In the genomic region with DNA sequence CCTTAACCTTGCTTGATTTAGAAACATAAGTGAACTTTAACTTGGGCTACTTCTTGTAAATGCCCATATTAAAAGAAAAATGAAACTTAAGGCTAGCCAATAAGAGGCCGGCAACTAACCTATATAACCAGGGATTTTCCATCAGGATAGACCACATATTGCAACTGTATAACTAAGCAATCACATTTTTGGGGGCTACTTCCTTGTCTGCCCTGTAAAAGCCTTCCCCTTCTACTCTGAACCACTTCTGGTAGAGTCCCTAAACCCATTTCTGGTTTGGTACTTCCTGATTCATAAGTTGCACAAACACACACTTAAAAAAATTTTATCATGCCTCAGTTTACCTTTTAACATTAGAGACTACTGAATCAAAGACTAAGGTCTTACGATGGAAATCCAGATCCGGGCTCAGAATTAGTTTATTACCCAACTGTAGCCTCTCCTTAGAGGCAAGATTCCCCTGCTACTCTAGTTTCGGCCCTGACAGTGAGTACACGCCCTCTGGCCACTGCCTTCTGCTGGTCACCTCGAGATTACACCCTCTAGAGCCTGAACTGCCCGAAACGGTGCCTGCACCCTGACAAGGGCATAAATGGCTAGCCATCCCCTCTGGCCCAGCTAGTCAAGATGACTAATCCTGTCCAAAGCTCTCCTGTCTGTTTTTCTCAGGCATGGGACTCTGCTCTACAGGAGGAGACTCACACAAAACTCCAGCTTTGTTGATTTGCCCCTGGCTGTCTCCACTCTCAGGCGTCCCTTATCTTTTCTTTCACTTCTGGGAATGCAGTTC, we compare ENCODE assay signal across 1 cellular context.
TF ChIP-seq lines count a peak whose summit lies in the region.

No MANE protein-coding gene starts in this region.

TF ChIP-seq in GM12878, 131 proteins besides CTCF, POLR2A, EP300 and RAD21:
- TF ChIP-seq ZNF24 (IDR thresholded peaks at IDR 0.05) (no peak), CEBPB (IDR thresholded peaks at IDR 0.05; ENCODE audit: borderline replicate concordance in 1 of 2, low read depth in 2 of 2, low read length in 2 of 2) (no peak)
